ENCODE assay signal across 24 cellular contexts in genomic region chr2:31249009-31249690, GRCh38.
"Had no signal": no experiment of that assay in that cellular context is flagged by ENCODE, and none has a peak within 500 bp of the region (broad histone marks: within the 10 kb centered on the region; RNA-seq: fewer than 3 reads in every experiment).

No MANE protein-coding gene starts in this region.

- H3K27ac ChIP-seq: epithelial cell of prostate, heart right ventricle, neural progenitor cell, thyroid gland had no signal

- H3K4me2 ChIP-seq: neural progenitor cell had no signal

- FAIRE-seq: astrocyte, keratinocyte had no signal

- ATAC-seq: activated CD8-positive, alpha-beta T cell treated with anti-CD3 and anti-CD28 coated beads for 36 hours; left colon; naive thymus-derived CD8-positive, alpha-beta T cell had no signal

- H3K36me3 ChIP-seq: neural progenitor cell, thyroid gland had no signal

- H3K4me3 Mint-ChIP-seq: activated CD4-positive, alpha-beta T cell treated with anti-CD3 and anti-CD28 coated beads, Interleukin-2, amount 10 ng/mL, durations not matched to agents 24 days and 14 days; activated CD8-positive, alpha-beta T cell treated with anti-CD3 and anti-CD28 coated beads for 36 hours; activated naive CD8-positive, alpha-beta T cell treated with anti-CD3 and anti-CD28 coated beads for 36 hours; naive thymus-derived CD8-positive, alpha-beta T cell; neural progenitor cell; stimulated activated naive CD8-positive, alpha-beta T cell treated with anti-CD3 and anti-CD28 coated beads, Interleukin-15, Interleukin-2, amounts not matched to agents 100 ng/mL and 50 ng/mL, for 24 hours had no signal

- H2AFZ ChIP-seq: neural progenitor cell had no signal

- H3K4me3 ChIP-seq: heart right ventricle, neural progenitor cell, thyroid gland had no signal

- H3K9me3 ChIP-seq: heart right ventricle, thyroid gland had no signal

- H3K27ac Mint-ChIP-seq: activated CD4-positive, alpha-beta T cell treated with anti-CD3 and anti-CD28 coated beads, Interleukin-2, amount 10 ng/mL, durations not matched to agents 24 days and 14 days; activated CD8-positive, alpha-beta T cell treated with anti-CD3 and anti-CD28 coated beads for 36 hours; activated naive CD8-positive, alpha-beta T cell treated with anti-CD3 and anti-CD28 coated beads for 36 hours; naive thymus-derived CD8-positive, alpha-beta T cell; neural progenitor cell; progenitor cell of endocrine pancreas; stimulated activated naive CD8-positive, alpha-beta T cell treated with anti-CD3 and anti-CD28 coated beads, Interleukin-15, Interleukin-2, amounts not matched to agents 100 ng/mL and 50 ng/mL, for 24 hours had no signal

- H3K4me1 Mint-ChIP-seq: activated CD4-positive, alpha-beta T cell treated with anti-CD3 and anti-CD28 coated beads, Interleukin-2, amount 10 ng/mL, durations not matched to agents 24 days and 14 days; activated naive CD8-positive, alpha-beta T cell treated with anti-CD3 and anti-CD28 coated beads for 36 hours; neural progenitor cell had no signal

- H3K36me3 Mint-ChIP-seq: activated naive CD8-positive, alpha-beta T cell treated with anti-CD3 and anti-CD28 coated beads for 36 hours had no signal

- H3K9ac ChIP-seq: neural progenitor cell had no signal

- H3K9me3 Mint-ChIP-seq: activated CD4-positive, alpha-beta T cell treated with anti-CD3 and anti-CD28 coated beads, Interleukin-2, amount 10 ng/mL, durations not matched to agents 24 days and 14 days; activated CD8-positive, alpha-beta T cell treated with anti-CD3 and anti-CD28 coated beads for 36 hours; activated naive CD8-positive, alpha-beta T cell treated with anti-CD3 and anti-CD28 coated beads for 36 hours; naive thymus-derived CD8-positive, alpha-beta T cell; neural progenitor cell; stimulated activated naive CD8-positive, alpha-beta T cell treated with anti-CD3 and anti-CD28 coated beads, Interleukin-15, Interleukin-2, amounts not matched to agents 100 ng/mL and 50 ng/mL, for 24 hours had no signal

- H3K27me3 ChIP-seq: heart right ventricle, neural progenitor cell, thyroid gland had no signal

- DNase-seq: activated CD4-positive, alpha-beta T cell treated with anti-CD3 and anti-CD28 coated beads, Interleukin-2, amount 10 ng/mL, durations not matched to agents 24 days and 14 days; activated CD8-positive, alpha-beta T cell treated with anti-CD3 and anti-CD28 coated beads for 36 hours; activated naive CD4-positive, alpha-beta T cell treated with Interleukin-2 at 50 U/mL for 16 hours; activated naive CD8-positive, alpha-beta T cell treated with anti-CD3 and anti-CD28 coated beads for 36 hours; activated T-cell treated with anti-CD3 and anti-CD28 coated beads, Interleukin-2, amount 50 U/mL, for 1 hour; cerebellar nuclear complex; cortex of kidney; foreskin fibroblast; heart right ventricle; left colon; mesendoderm; naive thymus-derived CD8-positive, alpha-beta T cell; retina; stimulated activated CD4-positive, alpha-beta T cell treated with anti-CD3 and anti-CD28 coated beads, Interleukin-2, amount 100 ng/mL, for 48 hours; stimulated activated CD8-positive, alpha-beta memory T cell treated with anti-CD3 and anti-CD28 coated beads, Interleukin-4, amount 100 ng/mL, for 48 hours; substantia nigra; T-helper 1 cell; thyroid gland had no signal

- H3K27me3 Mint-ChIP-seq: activated CD4-positive, alpha-beta T cell treated with anti-CD3 and anti-CD28 coated beads, Interleukin-2, amount 10 ng/mL, durations not matched to agents 24 days and 14 days; activated CD8-positive, alpha-beta T cell treated with anti-CD3 and anti-CD28 coated beads for 36 hours; activated naive CD8-positive, alpha-beta T cell treated with anti-CD3 and anti-CD28 coated beads for 36 hours; naive thymus-derived CD8-positive, alpha-beta T cell; progenitor cell of endocrine pancreas; stimulated activated naive CD8-positive, alpha-beta T cell treated with anti-CD3 and anti-CD28 coated beads, Interleukin-15, Interleukin-2, amounts not matched to agents 100 ng/mL and 50 ng/mL, for 24 hours had no signal

- H3K4me1 ChIP-seq: neural progenitor cell, thyroid gland had no signal
